Comparison of ENCODE assay signal across 25 cellular contexts in genomic region chr5:148248894-148249293, GRCh38. TPM values are rescaled to one million over a fixed set of nuclear protein-coding genes. Genes with fewer than 3 reads are reported as not detected.
DNase-seq lines count a peak whose midpoint lies in the region; ATAC-seq and TF ChIP-seq lines count a peak whose summit lies in the region.
"Had no signal": no experiment of that assay in that cellular context is flagged by ENCODE, and none has a peak within 500 bp of the region (broad histone marks: within the 10 kb centered on the region; RNA-seq: fewer than 3 reads in every experiment).

No MANE protein-coding gene starts in this region.

- intact Hi-C loops in mammary epithelial cell (cut with micrococcal nuclease) (no loop called here), MCF 10A (cut with micrococcal nuclease) (no loop called here)

- TF ChIP-seq CTCF in mammary epithelial cell (conservative IDR thresholded peaks at IDR 0.05 in 1 of 2, IDR thresholded peaks at IDR 0.05 in 1 of 2; ENCODE audit: extremely low read depth in 1 of 2, insufficient read depth in 1 of 2, low read depth in 1 of 2, low read length in 2 of 2): no peak
- TF ChIP-seq CTCF in MCF 10A (IDR thresholded peaks at IDR 0.05; ENCODE audit: unreplicated experiment): no peak
- no peak for TF ChIP-seq CTCF in epithelial cell of esophagus (IDR thresholded peaks at IDR 0.05; ENCODE audit: insufficient read depth, low read depth, low read length, missing control alignments)

- 20% methylated on average over 2 of the region's 2 CpGs for WGBS in mammary epithelial cell (ENCODE audit: low coverage, missing lambda C conversion rate)

- peaks cover 11% of the 10 kb centered on the region for H3K4me1 Mint-ChIP-seq in MCF 10A (ENCODE audit: insufficient read depth, unreplicated experiment)
- H3K4me1 Mint-ChIP-seq: CD4-positive, CD25-positive, alpha-beta regulatory T cell had no signal

- no peaks in the 10 kb centered on the region for H3K79me2 ChIP-seq in mammary epithelial cell (ENCODE audit: insufficient read depth, low read length)

- H2AFZ ChIP-seq in mammary epithelial cell (ENCODE audit: low read depth, low read length): no peak overlapping the region

- no peak overlapping the region for H3K4me3 Mint-ChIP-seq in MCF 10A (ENCODE audit: unreplicated experiment)
- H3K4me3 Mint-ChIP-seq: CD4-positive, CD25-positive, alpha-beta regulatory T cell; HFFc6 had no signal

- dilution Hi-C loops in mammary epithelial cell (cut with HindIII; ENCODE audit: low sequenced_read_pairs): no loop called here

- H3K9ac ChIP-seq in mammary epithelial cell (ENCODE audit: insufficient read depth, low read length): no peak overlapping the region

- no peak overlapping the region for H3K27ac Mint-ChIP-seq in MCF 10A (ENCODE audit: low read depth, unreplicated experiment)
- H3K27ac Mint-ChIP-seq: CD4-positive, CD25-positive, alpha-beta regulatory T cell; HFFc6 had no signal

- no peaks in the 10 kb centered on the region for H3K36me3 ChIP-seq in mammary epithelial cell (ENCODE audit: insufficient read depth, low read length)
- H3K36me3 ChIP-seq: BE2C had no signal

- no peaks in the 10 kb centered on the region for H4K20me1 ChIP-seq in mammary epithelial cell (ENCODE audit: insufficient read depth, low read length)

- peaks cover 5% of the 10 kb centered on the region for H3K36me3 Mint-ChIP-seq in MCF 10A (ENCODE audit: insufficient read depth, unreplicated experiment)
- H3K36me3 Mint-ChIP-seq: CD4-positive, CD25-positive, alpha-beta regulatory T cell had no signal

- H3K27me3 Mint-ChIP-seq in MCF 10A (ENCODE audit: insufficient read depth, unreplicated experiment): no peaks in the 10 kb centered on the region
- H3K27me3 Mint-ChIP-seq: CD4-positive, CD25-positive, alpha-beta regulatory T cell had no signal

- no peak for ATAC-seq in GM18907 (IDR thresholded peaks at IDR 0.05; ENCODE audit: unreplicated experiment)
- ATAC-seq: HCT116, K562 had no signal

- in situ Hi-C loops in mammary epithelial cell (cut with MboI; ENCODE audit: low sequenced_read_pairs in 2 of 2): no loop called here

- DNase-seq in mammary epithelial cell (peak; percentile 53), MCF 10A (ENCODE audit: unreplicated experiment) (no peak), astrocyte of the hippocampus (ENCODE audit: low read depth, low spot score) (peak; percentile 12), epithelial cell of esophagus (ENCODE audit: low read depth) (peak; percentile 30), renal cortical epithelial cell (ENCODE audit: low read depth) (peak; percentile 53), NCI-H1930 (lab: John Stamatoyannopoulos, UW) (no peak), cerebellum (ENCODE audit: low spot score) (no peak)
- DNase-seq: BE2C; C1 segment of cervical spinal cord; Caco-2; CD4-positive, CD25-positive, alpha-beta regulatory T cell; DMS153; DMS79; GDM1; GOT3; H7; HFFc6; IMR-90 had no signal

- no peaks in the 10 kb centered on the region for H3K27me3 ChIP-seq in mammary epithelial cell (ENCODE audit: insufficient read depth, low read length)
- H3K27me3 ChIP-seq: BE2C had no signal

- CTCF ChIA-PET in mammary epithelial cell (lab: Charles Lee; ENCODE audit: low non-redundant PET) (no interaction called here), MCF 10A (lab: Yijun Ruan, JAX) (interaction anchor here (1.2 kb wide), 1 partner anchor 126 kb away, joined by 6 read pairs; no protein-coding TSS in a partner anchor)

- no peaks in the 10 kb centered on the region for H3K4me1 ChIP-seq in mammary epithelial cell (ENCODE audit: insufficient read depth, low read length)
- H3K4me1 ChIP-seq: BE2C, Caco-2 had no signal

- no peak overlapping the region for H3K4me2 ChIP-seq in mammary epithelial cell (ENCODE audit: insufficient read depth, low read depth, low read length)

- no peaks in the 10 kb centered on the region for H3K9me3 ChIP-seq in mammary epithelial cell (replicated peaks; ENCODE audit: insufficient read depth, low read length)
- H3K9me3 ChIP-seq: BE2C, Caco-2 had no signal

- no peak overlapping the region for H3K4me3 ChIP-seq in mammary epithelial cell (replicated peaks in 1 of 3; ENCODE audit: insufficient read depth in 1 of 3, low read depth in 2 of 3, low read length in 3 of 3)
- H3K4me3 ChIP-seq in epithelial cell of esophagus (ENCODE audit: low read length): no peak overlapping the region
- H3K4me3 ChIP-seq: K562 had no signal

- POLR2A ChIA-PET in MCF 10A (lab: Yijun Ruan, JAX): no interaction called here

- H3K9me3 Mint-ChIP-seq in MCF 10A (ENCODE audit: unreplicated experiment): no peaks in the 10 kb centered on the region

- H3K27ac ChIP-seq in mammary epithelial cell (ENCODE audit: insufficient read depth, low read depth, low read length): no peak overlapping the region
- H3K27ac ChIP-seq: 22Rv1, HL-60 had no signal

- no TSS peak for BruUV-seq in mammary epithelial cell (replicated peaks; lab: Mats Ljungman, UMichigan)
- BruUV-seq in MCF 10A (replicated peaks; lab: Mats Ljungman, UMichigan): no TSS peak

RNA-seq across cellular contexts. Expression of gene MARCOL, which starts 10.6 kb away (rescaled TPM):
- not detected for total RNA-seq in mammary epithelial cell
- polyA plus RNA-seq in mammary epithelial cell: not detected
- polyA minus RNA-seq in mammary epithelial cell: not detected
- not detected in 2 replicates for total RNA-seq in MCF 10A (2022)
- not detected in 2 replicates for total RNA-seq in renal cortical epithelial cell
- total RNA-seq in cerebellum: not detected
- total RNA-seq: Caco-2; CD4-positive, CD25-positive, alpha-beta regulatory T cell; Daoy; H7; HFFc6; HT1080; IMR-90; K562 had no signal
- polyA plus RNA-seq: CD4-positive, CD25-positive, alpha-beta regulatory T cell; IMR-90; K562 had no signal

RNA-seq across cellular contexts. Expression of gene SPINK13, which starts 19.7 kb away (rescaled TPM):
- total RNA-seq in mammary epithelial cell (not detected), MCF 10A (2022) (not detected in 2 replicates), renal cortical epithelial cell (1.4 and 1.8 TPM in 2 replicates), cerebellum (not detected)
- polyA plus RNA-seq in mammary epithelial cell: not detected
- not detected for polyA minus RNA-seq in mammary epithelial cell
- total RNA-seq: Caco-2; CD4-positive, CD25-positive, alpha-beta regulatory T cell; Daoy; H7; HFFc6; HT1080; IMR-90; K562 had no signal
- polyA plus RNA-seq: CD4-positive, CD25-positive, alpha-beta regulatory T cell; IMR-90 had no signal

RNA-seq across cellular contexts. Expression of gene SPINK6, which starts 46.1 kb away (rescaled TPM):
- total RNA-seq in mammary epithelial cell (10 to 100 TPM in 1 of 2 donors, 1 to 10 TPM in 1; 4.8 to 10.8 TPM), MCF 10A (2022) (0.56 and 1.9 TPM in 2 replicates), renal cortical epithelial cell (not detected in 2 replicates), cerebellum (not detected)
- 5.3 TPM for polyA plus RNA-seq in mammary epithelial cell
- polyA minus RNA-seq in mammary epithelial cell: not detected
- total RNA-seq: Caco-2; CD4-positive, CD25-positive, alpha-beta regulatory T cell; Daoy; H7; HFFc6; IMR-90; K562 had no signal
- polyA plus RNA-seq: CD4-positive, CD25-positive, alpha-beta regulatory T cell; IMR-90; K562 had no signal

Comparison
In these comparisons a context has a peak if more than half of its experiments do, and no peak if none do; other contexts are left out.
1. DNase-seq: peak in mammary epithelial cell (single experiment), astrocyte of the hippocampus (single experiment), epithelial cell of esophagus (single experiment) and renal cortical epithelial cell (single experiment); none in MCF 10A (single experiment), NCI-H1930 (0 of 2) and cerebellum (single experiment).